ENCODE assay signal across 17 cellular contexts in the genomic region with DNA sequence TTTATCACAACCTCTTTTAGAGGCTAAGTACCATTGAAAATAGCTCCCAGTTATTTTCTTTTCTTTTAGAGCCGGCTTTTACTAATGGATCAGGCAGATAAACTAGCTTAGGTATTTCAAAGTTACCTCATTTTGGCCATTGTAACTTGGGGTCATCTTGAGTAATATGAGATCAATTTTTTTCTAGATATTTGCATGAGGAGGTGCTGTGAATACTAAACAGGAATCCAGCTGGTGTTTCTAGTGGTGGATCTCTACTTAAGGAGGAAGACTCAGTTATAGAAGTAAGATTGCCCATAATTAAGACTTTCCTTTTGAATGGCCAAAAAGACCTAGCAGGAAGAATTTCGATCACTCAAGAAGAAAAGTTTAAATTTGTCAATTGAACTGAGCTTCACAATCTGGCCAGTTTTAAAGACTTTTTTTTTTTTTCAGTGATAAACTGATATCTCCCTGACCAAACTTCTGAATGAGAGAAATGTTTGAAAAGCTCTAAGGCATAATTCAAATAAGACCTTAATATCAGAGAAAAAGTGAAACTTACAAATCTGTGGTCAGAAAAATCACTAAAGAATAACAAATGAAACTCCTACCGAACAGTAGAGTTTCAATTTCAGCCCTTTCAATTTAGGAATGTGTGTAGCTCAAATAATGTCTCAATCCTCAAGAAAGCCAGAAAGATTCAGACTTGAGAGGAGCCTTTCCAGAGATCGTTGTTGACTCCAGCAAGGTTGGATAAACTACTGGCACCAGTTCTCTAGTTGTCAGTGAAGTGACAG. TPM values are rescaled to one million over a fixed set of nuclear protein-coding genes. Genes with fewer than 3 reads are reported as not detected.
DNase-seq lines count a peak whose midpoint lies in the region; ATAC-seq, FAIRE-seq and TF ChIP-seq lines count a peak whose summit lies in the region.
"Had no signal": no experiment of that assay in that cellular context is flagged by ENCODE, and none has a peak within 500 bp of the region (broad histone marks: within the 10 kb centered on the region; RNA-seq: fewer than 3 reads in every experiment).

No MANE protein-coding gene starts in this region.

- H2BK5ac ChIP-seq in mesendoderm (ENCODE audit: low read length), result no peak overlapping the region

- H3K9me3 ChIP-seq in liver (ENCODE audit: control insufficient read depth in 4 of 4, low read length in 3 of 4), result no peaks in the 10 kb centered on the region
- H3K9me3 ChIP-seq in HepG2 (ENCODE audit: low read length), result no peaks in the 10 kb centered on the region
- H3K9me3 ChIP-seq in OCI-LY3 (ENCODE audit: insufficient read depth, low read length), result no peaks in the 10 kb centered on the region
- H3K9me3 ChIP-seq: BLaER1 had no signal

- no peak overlapping the region for H3K18ac ChIP-seq in mesendoderm (ENCODE audit: low read length)

- H3K4ac ChIP-seq in mesendoderm (ENCODE audit: low read depth, low read length), result no peak overlapping the region

- H3K27ac ChIP-seq in liver (ENCODE audit: low read depth in 1 of 2, low read length in 2 of 2) (no peak overlapping the region), HepG2 (ENCODE audit: extremely low read length, insufficient read depth, low read length) (no peak overlapping the region), OCI-LY3 (ENCODE audit: low read length) (no peak overlapping the region), mesendoderm (ENCODE audit: low read depth, low read length) (no peak overlapping the region)
- H3K27ac ChIP-seq: 22Rv1, BLaER1 had no signal

- H3K4me2 ChIP-seq in HepG2 (ENCODE audit: low read depth, low read length) (no peak overlapping the region), OCI-LY3 (ENCODE audit: low read length) (peak overlapping the region; percentile 57), mesendoderm (ENCODE audit: low read length) (no peak overlapping the region)
- H3K4me2 ChIP-seq: BLaER1 had no signal

- CTCF ChIA-PET in HepG2 (lab: Yijun Ruan, JAX; ENCODE audit: low intra/inter-chr PET ratio, low total read pairs), result no interaction called here

- H3K56ac ChIP-seq in mesendoderm (ENCODE audit: low read length), result no peak overlapping the region

- H3K27me3 ChIP-seq in liver (ENCODE audit: control insufficient read depth in 4 of 4, insufficient read depth in 4 of 4, low read length in 3 of 4) (no peaks in the 10 kb centered on the region), HepG2 (ENCODE audit: control insufficient read depth in 1 of 2, insufficient read depth in 2 of 2, low read length in 2 of 2) (peaks cover 0 to 8% of the 10 kb centered on the region in 2 experiments; a peak in 1 of 5 replicates), OCI-LY3 (ENCODE audit: low read depth, low read length) (no peaks in the 10 kb centered on the region), mesendoderm (ENCODE audit: insufficient read depth, low read length, poor library complexity) (no peaks in the 10 kb centered on the region)
- H3K27me3 ChIP-seq: BLaER1 had no signal

- H3K4me1 ChIP-seq in liver (ENCODE audit: control insufficient read depth in 4 of 4, insufficient read depth in 4 of 4, low read length in 3 of 4), result no peaks in the 10 kb centered on the region
- H3K4me1 ChIP-seq in HepG2 (ENCODE audit: insufficient read depth, low read length), result peaks cover 12% of the 10 kb centered on the region
- peaks cover 11% of the 10 kb centered on the region for H3K4me1 ChIP-seq in OCI-LY3 (ENCODE audit: low read length)
- no peaks in the 10 kb centered on the region for H3K4me1 ChIP-seq in mesendoderm (ENCODE audit: control insufficient read depth, low read depth, low read length)
- H3K4me1 ChIP-seq: BLaER1 had no signal

- in situ Hi-C loops in HepG2 (cut with HindIII; ENCODE audit: extremely low pct_ligation_motif_present, low pct_unique_long_range_greater_than_20kb), result no loop called here

- intact Hi-C loops in HepG2 (cut with micrococcal nuclease; ENCODE audit: unreplicated experiment), result no loop called here

- H3K36me3 ChIP-seq in liver (ENCODE audit: control insufficient read depth in 4 of 4, insufficient read depth in 3 of 4, low read depth in 1 of 4, low read length in 3 of 4) (no peaks in the 10 kb centered on the region), HepG2 (replicated peaks in 1 of 2; ENCODE audit: control insufficient read depth in 1 of 2, insufficient read depth in 2 of 2, low read length in 2 of 2) (no peaks in the 10 kb centered on the region), OCI-LY3 (replicated peaks; ENCODE audit: low read depth, low read length) (no peaks in the 10 kb centered on the region), mesendoderm (ENCODE audit: control insufficient read depth, insufficient read depth, low read length) (no peaks in the 10 kb centered on the region)
- H3K36me3 ChIP-seq: BLaER1 had no signal

- H3K36me3 Mint-ChIP-seq in mesothelial cell of epicardium (no peaks in the 10 kb centered on the region), endothelial cell (ENCODE audit: low read depth, unreplicated experiment) (no peaks in the 10 kb centered on the region)

- no peaks in the 10 kb centered on the region for H3K79me1 ChIP-seq in mesendoderm (ENCODE audit: low read length)

- peaks cover 7% of the 10 kb centered on the region for H3K9me3 Mint-ChIP-seq in mesothelial cell of epicardium
- no peaks in the 10 kb centered on the region for H3K9me3 Mint-ChIP-seq in endothelial cell (ENCODE audit: unreplicated experiment)

- TF ChIP-seq CTCF in liver (IDR thresholded peaks at IDR 0.05; ENCODE audit: low read depth, low read length, missing input control), result no peak
- TF ChIP-seq CTCF in HepG2 (CRISPR knock-in tag; IDR thresholded peaks at IDR 0.05), result no peak
- no peak for TF ChIP-seq CTCF in OCI-LY3 (IDR thresholded peaks at IDR 0.05; ENCODE audit: low read depth, low read length)
- TF ChIP-seq CTCF in mesothelial cell of epicardium (IDR thresholded peaks at IDR 0.05; ENCODE audit: unreplicated experiment), result no peak
- TF ChIP-seq CTCF in endothelial cell (IDR thresholded peaks at IDR 0.05; ENCODE audit: unreplicated experiment), result no peak

- no peak overlapping the region for H3K27ac Mint-ChIP-seq in mesothelial cell of epicardium
- H3K27ac Mint-ChIP-seq in endothelial cell (ENCODE audit: unreplicated experiment), result no peak overlapping the region
- H3K27ac Mint-ChIP-seq: IgD-negative memory B cell had no signal

- no peak for TF ChIP-seq EP300 in HepG2 (IDR thresholded peaks at IDR 0.05; ENCODE audit: low read depth in 2 of 2, low read length in 2 of 2)
- TF ChIP-seq EP300 in HepG2 (CRISPR knock-in tag; IDR thresholded peaks at IDR 0.05; ENCODE audit: borderline replicate concordance), result no peak

- no peaks in the 10 kb centered on the region for H3K79me2 ChIP-seq in HepG2 (ENCODE audit: insufficient read depth, low read length)
- H3K79me2 ChIP-seq in OCI-LY3 (ENCODE audit: low read length), result no peaks in the 10 kb centered on the region
- no peaks in the 10 kb centered on the region for H3K79me2 ChIP-seq in mesendoderm (ENCODE audit: control insufficient read depth, insufficient read depth, low read length)

- H3K27me3 Mint-ChIP-seq in mesothelial cell of epicardium (ENCODE audit: low read depth) (no peaks in the 10 kb centered on the region), endothelial cell (ENCODE audit: unreplicated experiment) (peaks cover 4% of the 10 kb centered on the region)

- no peak overlapping the region for H3K4me3 Mint-ChIP-seq in mesothelial cell of epicardium
- H3K4me3 Mint-ChIP-seq in endothelial cell (ENCODE audit: unreplicated experiment), result no peak overlapping the region

- no peak overlapping the region for H2BK15ac ChIP-seq in mesendoderm (replicated peaks; ENCODE audit: low read depth)

- H3K9ac ChIP-seq in liver (ENCODE audit: low read depth in 1 of 2, low read length in 2 of 2), result no peak overlapping the region
- H3K9ac ChIP-seq in HepG2 (ENCODE audit: insufficient read depth, low read depth, low read length), result no peak overlapping the region
- H3K9ac ChIP-seq in OCI-LY3 (ENCODE audit: low read length), result peak overlapping the region; percentile 3; the same call in 1 of the 2 replicates
- no peak overlapping the region for H3K9ac ChIP-seq in mesendoderm (ENCODE audit: low read length)
- H3K9ac ChIP-seq: BLaER1 had no signal

- WGBS in liver, result 77% methylated on average over 4 of the region's 4 CpGs
- WGBS in HepG2 (ENCODE audit: low lambda C conversion rate), result 26% methylated on average over 4 of the region's 4 CpGs
- WGBS in mesendoderm (ENCODE audit: extremely low coverage, insufficient coverage, low lambda C conversion rate), result no CpG with 5 or more reads among the region's 4 CpGs

- H3K23ac ChIP-seq in mesendoderm (ENCODE audit: low read length), result no peak overlapping the region

- H3K4me3 ChIP-seq in liver (ENCODE audit: low read depth in 1 of 3, low read length in 3 of 3), result no peak overlapping the region
- H3K4me3 ChIP-seq in HepG2 (replicated peaks in 1 of 3; ENCODE audit: insufficient read depth in 1 of 3, low read depth in 2 of 3, low read length in 3 of 3), result no peak overlapping the region
- H3K4me3 ChIP-seq in OCI-LY3 (ENCODE audit: low read length), result peak overlapping the region; percentile 33
- H3K4me3 ChIP-seq in mesendoderm (ENCODE audit: low read length), result no peak overlapping the region
- H3K4me3 ChIP-seq: BLaER1 had no signal

- DNase-seq in HepG2 (ENCODE audit: low spot score), result no peak
- no peak for DNase-seq in mesothelial cell of epicardium (ENCODE audit: low spot score in 2 of 2, unreplicated experiment in 2 of 2)
- no peak for DNase-seq in mesendoderm
- DNase-seq in Ammon's horn (ENCODE audit: low spot score), result no peak
- DNase-seq in endothelial cell (ENCODE audit: low spot score), result no peak
- DNase-seq: DMS 273 treated with DMSO at 0.1 percent for 48 hours, NCI-H1436, NCI-H2081, NCI-H510A treated with DMSO at 0.1 percent for 48 hours, RPMI8226 had no signal

- ATAC-seq in HepG2, result no peak
- peak; percentile 46 for ATAC-seq in HG02610 (IDR thresholded peaks at IDR 0.05; ENCODE audit: unreplicated experiment)

- H2AFZ ChIP-seq in HepG2 (ENCODE audit: low read length) (no peak overlapping the region), OCI-LY3 (ENCODE audit: low read depth, low read length) (peak overlapping the region; percentile 10)

- no peak for TF ChIP-seq RAD21 in liver (IDR thresholded peaks at IDR 0.05)
- TF ChIP-seq RAD21 in HepG2 (CRISPR knock-in tag; IDR thresholded peaks at IDR 0.05), result no peak

- H2BK120ac ChIP-seq in mesendoderm (ENCODE audit: low read depth, low read length), result no peak overlapping the region

- H4K5ac ChIP-seq in mesendoderm (ENCODE audit: low read length), result no peak overlapping the region

- POLR2A ChIA-PET in HepG2 (lab: Yijun Ruan, JAX), result no interaction called here

- no peak overlapping the region for H4K8ac ChIP-seq in mesendoderm (ENCODE audit: low read depth, low read length)

- FAIRE-seq in HepG2 (lab: Jason Lieb, UNC), result no peak
- FAIRE-seq: H54 had no signal

- no peak for TF ChIP-seq POLR2A in HepG2 (IDR thresholded peaks at IDR 0.05; ENCODE audit: insufficient read depth in 1 of 2, low read depth in 2 of 2, low read length in 2 of 2)

- H4K20me1 ChIP-seq in HepG2 (ENCODE audit: insufficient read depth, low read length) (no peaks in the 10 kb centered on the region), OCI-LY3 (ENCODE audit: insufficient read depth, low read length) (no peaks in the 10 kb centered on the region)
- H4K20me1 ChIP-seq: BLaER1 had no signal

- BruUV-seq in HepG2 (replicated peaks; lab: Mats Ljungman, UMichigan), result no TSS peak

- no peak overlapping the region for H2AK5ac ChIP-seq in mesendoderm (ENCODE audit: low read length)

- no peaks in the 10 kb centered on the region for H3K4me1 Mint-ChIP-seq in mesothelial cell of epicardium
- no peaks in the 10 kb centered on the region for H3K4me1 Mint-ChIP-seq in endothelial cell (ENCODE audit: unreplicated experiment)

RNA-seq across cellular contexts. Expression of a gene that starts 11.6 kb away (rescaled TPM):
- total RNA-seq in liver, result 10 to 100 TPM in 1 of 2 donors, 1 to 10 TPM in 1; 8.8 to 11.5 TPM
- 1 to 10 TPM; 2.6 to 9.6 TPM for polyA plus RNA-seq in liver
- total RNA-seq in HepG2 (2016; rRNA removed; fragmentation: Illumina TruSeq; extraction: Trizol), result 9.0 and 15.1 TPM in 2 replicates
- 17.0 and 21.0 TPM in 2 replicates for total RNA-seq in HepG2 (2016; cell fraction: cytosol; rRNA removed; fragmentation: Illumina TruSeq; extraction: Trizol; ENCODE audit: low read depth)
- 9.7 and 14.9 TPM in 2 replicates for total RNA-seq in HepG2 (2016; cell fraction: insoluble cytoplasmic fraction; rRNA removed; fragmentation: Illumina TruSeq; extraction: Trizol)
- 8.3 and 10.4 TPM in 2 replicates for total RNA-seq in HepG2 (2016; cell fraction: membrane; rRNA removed; fragmentation: Illumina TruSeq; extraction: Trizol)
- 35.8 and 41.5 TPM in 2 replicates for total RNA-seq in HepG2 (2016; cell fraction: nucleus; rRNA removed; fragmentation: Illumina TruSeq; extraction: Trizol)
- 7.4 and 9.2 TPM in 2 replicates for polyA plus RNA-seq in HepG2 (2011; rRNA removed)
- polyA plus RNA-seq in HepG2 (2011; cell fraction: cytosol; rRNA removed), result 1.7 and 2.8 TPM in 2 replicates
- polyA plus RNA-seq in HepG2 (2011; cell fraction: nucleus; rRNA removed), result 14.8 and 14.9 TPM in 2 replicates
- polyA plus RNA-seq in HepG2 (2012), result 8.2 and 11.9 TPM in 2 replicates
- polyA plus RNA-seq in HepG2 (2016; cell fraction: cytosol; fragmentation: Illumina TruSeq; extraction: Trizol; ENCODE audit: low read depth), result 0.86 and 1.3 TPM in 2 replicates
- polyA plus RNA-seq in HepG2 (2016; cell fraction: insoluble cytoplasmic fraction; fragmentation: Illumina TruSeq; extraction: Trizol; ENCODE audit: low read depth), result 11.0 and 11.2 TPM in 2 replicates
- 2.6 and 2.9 TPM in 2 replicates for polyA plus RNA-seq in HepG2 (2016; cell fraction: membrane; fragmentation: Illumina TruSeq; extraction: Trizol; ENCODE audit: low read depth)
- 84.9 and 85.2 TPM in 2 replicates for polyA plus RNA-seq in HepG2 (2016; cell fraction: nucleus; fragmentation: Illumina TruSeq; extraction: Trizol; ENCODE audit: insufficient read depth, low read depth)
- 3.2 and 4.4 TPM in 2 replicates for polyA minus RNA-seq in HepG2 (2011; rRNA and poly(A)+ RNA removed; ENCODE audit: low replicate concordance)
- polyA minus RNA-seq in HepG2 (2011; cell fraction: cytosol; rRNA and poly(A)+ RNA removed), result 3.8 and 5.1 TPM in 2 replicates
- 39.9 and 44.6 TPM in 2 replicates for polyA minus RNA-seq in HepG2 (2011; cell fraction: nucleus; rRNA and poly(A)+ RNA removed)
- total RNA-seq in mesothelial cell of epicardium, result 36.2 to 40.0 TPM (median 37.6 TPM) in 3 replicates
- 26.1 TPM for polyA plus RNA-seq in mesendoderm (2013, experiment 1 of 2)
- 27.6 TPM for polyA plus RNA-seq in mesendoderm (2013, experiment 2 of 2)
- 23.6 TPM for total RNA-seq in endothelial cell (ENCODE audit: unreplicated experiment)

RNA-seq across cellular contexts. Expression of a gene that starts 36.1 kb away (rescaled TPM):
- total RNA-seq in liver, result 10 to 100 TPM; 10.7 to 11.0 TPM
- 1 to 10 TPM; 4.9 to 9.1 TPM for polyA plus RNA-seq in liver
- total RNA-seq in HepG2 (2016; rRNA removed; fragmentation: Illumina TruSeq; extraction: Trizol), result 24.0 and 27.2 TPM in 2 replicates
- total RNA-seq in HepG2 (2016; cell fraction: cytosol; rRNA removed; fragmentation: Illumina TruSeq; extraction: Trizol; ENCODE audit: low read depth), result 65.9 and 67.0 TPM in 2 replicates
- 20.8 and 25.3 TPM in 2 replicates for total RNA-seq in HepG2 (2016; cell fraction: insoluble cytoplasmic fraction; rRNA removed; fragmentation: Illumina TruSeq; extraction: Trizol)
- 32.7 and 35.9 TPM in 2 replicates for total RNA-seq in HepG2 (2016; cell fraction: membrane; rRNA removed; fragmentation: Illumina TruSeq; extraction: Trizol)
- total RNA-seq in HepG2 (2016; cell fraction: nucleus; rRNA removed; fragmentation: Illumina TruSeq; extraction: Trizol), result 26.3 and 27.0 TPM in 2 replicates
- polyA plus RNA-seq in HepG2 (2011; rRNA removed), result 21.3 and 21.6 TPM in 2 replicates
- polyA plus RNA-seq in HepG2 (2011; cell fraction: cytosol; rRNA removed), result 6.3 and 8.4 TPM in 2 replicates
- polyA plus RNA-seq in HepG2 (2011; cell fraction: nucleus; rRNA removed), result 33.1 and 41.3 TPM in 2 replicates
- polyA plus RNA-seq in HepG2 (2012), result 14.6 and 19.6 TPM in 2 replicates
- polyA plus RNA-seq in HepG2 (2016; cell fraction: cytosol; fragmentation: Illumina TruSeq; extraction: Trizol; ENCODE audit: low read depth), result 3.1 and 4.1 TPM in 2 replicates
- 17.9 and 21.1 TPM in 2 replicates for polyA plus RNA-seq in HepG2 (2016; cell fraction: insoluble cytoplasmic fraction; fragmentation: Illumina TruSeq; extraction: Trizol; ENCODE audit: low read depth)
- 6.1 and 6.9 TPM in 2 replicates for polyA plus RNA-seq in HepG2 (2016; cell fraction: membrane; fragmentation: Illumina TruSeq; extraction: Trizol; ENCODE audit: low read depth)
- polyA plus RNA-seq in HepG2 (2016; cell fraction: nucleus; fragmentation: Illumina TruSeq; extraction: Trizol; ENCODE audit: insufficient read depth, low read depth), result 60.6 and 67.9 TPM in 2 replicates
- polyA minus RNA-seq in HepG2 (2011; rRNA and poly(A)+ RNA removed; ENCODE audit: low replicate concordance), result 9.1 and 12.0 TPM in 2 replicates
- polyA minus RNA-seq in HepG2 (2011; cell fraction: cytosol; rRNA and poly(A)+ RNA removed), result 10.0 and 14.5 TPM in 2 replicates
- polyA minus RNA-seq in HepG2 (2011; cell fraction: nucleus; rRNA and poly(A)+ RNA removed), result 39.0 and 40.4 TPM in 2 replicates
- total RNA-seq in mesothelial cell of epicardium, result 15.5 to 17.2 TPM (median 16.6 TPM) in 3 replicates
- polyA plus RNA-seq in mesendoderm (2013, experiment 1 of 2), result 12.5 TPM
- 12.6 TPM for polyA plus RNA-seq in mesendoderm (2013, experiment 2 of 2)
- total RNA-seq in endothelial cell (ENCODE audit: unreplicated experiment), result 10.1 TPM
